In genomic region chr4:146061610-146062324, GRCh38 we compare ENCODE assay signal across 22 cellular contexts.
DNase-seq lines count a peak whose midpoint lies in the region; ATAC-seq, FAIRE-seq and TF ChIP-seq lines count a peak whose summit lies in the region.
"Had no signal": no experiment of that assay in that cellular context is flagged by ENCODE, and none has a peak within 500 bp of the region (broad histone marks: within the 10 kb centered on the region; RNA-seq: fewer than 3 reads in every experiment).

No MANE protein-coding gene starts in this region.

- 35 to 39% methylated on average over 4 of the region's 4 CpGs for WGBS in GM23248 (ENCODE audit: low coverage in 1 of 2, low lambda C conversion rate in 2 of 2, missing lambda C conversion rate in 2 of 2), 2 experiments

- intact Hi-C loops in activated B cell treated with CpG ODN at 0.5 μM for 24 hours (cut with micrococcal nuclease): loop anchor here (2.0 to 10.0 kb wide), 3 partner anchors 15 to 327 kb away; no protein-coding TSS in a partner anchor

- in situ Hi-C loops in GM23248 (cut with MboI): no loop called here

- no peaks in the 10 kb centered on the region for H3K79me2 ChIP-seq in MM.1S (ENCODE audit: low read length)
- no peaks in the 10 kb centered on the region for H3K79me2 ChIP-seq in GM23248 (ENCODE audit: insufficient read depth)

- H3K36me3 Mint-ChIP-seq in activated B cell treated with CpG ODN at 0.5 μM for 24 hours (ENCODE audit: low read depth) (no peaks in the 10 kb centered on the region), type B pancreatic cell (no peaks in the 10 kb centered on the region)
- H3K36me3 Mint-ChIP-seq: CD14-positive monocyte had no signal

- ATAC-seq in activated B cell treated with CpG ODN at 0.5 μM for 24 hours (ENCODE audit: low read depth) (no peak), HG02981 (IDR thresholded peaks at IDR 0.05; ENCODE audit: unreplicated experiment) (no peak)
- ATAC-seq: HCT116 had no signal

- no peak for TF ChIP-seq POLR2A in GM12892 (IDR thresholded peaks at IDR 0.05; ENCODE audit: low read depth, low read length)

- H3K9me3 ChIP-seq in MM.1S (replicated peaks; ENCODE audit: insufficient read depth, low read length) (no peaks in the 10 kb centered on the region), GM23248 (ENCODE audit: low read depth) (no peaks in the 10 kb centered on the region)
- H3K9me3 ChIP-seq: SJCRH30 had no signal

- DNase-seq in GM12892 (ENCODE audit: insufficient read length): no peak
- DNase-seq in MM.1S: no peak
- no peak for DNase-seq in activated B cell treated with CpG ODN at 0.5 μM for 24 hours
- peak; percentile 27 for DNase-seq in putamen (ENCODE audit: low spot score)
- DNase-seq in GM23248: no peak
- no peak for DNase-seq in RWPE1 (ENCODE audit: low spot score)
- no peak for DNase-seq in type B pancreatic cell (ENCODE audit: extremely low spot score, unreplicated experiment)
- DNase-seq: ACHN, DMS 273 treated with DMSO at 0.1 percent for 48 hours, DND-41, NCI-H1105 treated with DMSO at 0.1 percent for 48 hours, NCI-H1694, NCI-H2107, NCI-H510A, NCI-H748 treated with DMSO at 0.1 percent for 48 hours, PC-9, SJCRH30 had no signal

- H3K9me3 Mint-ChIP-seq in activated B cell treated with CpG ODN at 0.5 μM for 24 hours: no peaks in the 10 kb centered on the region
- H3K9me3 Mint-ChIP-seq in type B pancreatic cell: no peaks in the 10 kb centered on the region
- H3K9me3 Mint-ChIP-seq: T-helper 1 cell treated with Interleukin-12 subunit alpha and Interleukin-12 subunit beta and Interleukin-4 antibody, amounts not matched to agents 30 μg/mL and 1 μg/mL, for 36 hours had no signal

- no peak overlapping the region for H3K9ac ChIP-seq in MM.1S (ENCODE audit: low read length)
- H3K9ac ChIP-seq in GM23248: no peak overlapping the region

- H3K27me3 ChIP-seq in MM.1S (replicated peaks; ENCODE audit: insufficient read depth, low read length) (no peaks in the 10 kb centered on the region), GM23248 (replicated peaks; ENCODE audit: insufficient read depth) (0 out of 2 replicates have a peak, but pooled peaks cover 2% of the 10 kb centered on the region)
- H3K27me3 ChIP-seq: SJCRH30 had no signal

- H4K20me1 ChIP-seq in MM.1S (ENCODE audit: insufficient read depth, low read length): no peaks in the 10 kb centered on the region
- no peaks in the 10 kb centered on the region for H4K20me1 ChIP-seq in GM23248 (ENCODE audit: insufficient read depth)

- no peaks in the 10 kb centered on the region for H3K27me3 Mint-ChIP-seq in activated B cell treated with CpG ODN at 0.5 μM for 24 hours
- peaks cover 9% of the 10 kb centered on the region for H3K27me3 Mint-ChIP-seq in type B pancreatic cell

- H3K4me1 ChIP-seq in MM.1S (ENCODE audit: low read length) (peaks cover 48% of the 10 kb centered on the region), GM23248 (ENCODE audit: insufficient read depth) (no peaks in the 10 kb centered on the region)
- H3K4me1 ChIP-seq: SJCRH30 had no signal

- H3K4me2 ChIP-seq in MM.1S (ENCODE audit: low read depth, low read length): no peak overlapping the region
- H3K4me2 ChIP-seq in GM23248 (ENCODE audit: unreplicated experiment): no peak overlapping the region
- H3K4me2 ChIP-seq: PC-9 had no signal

- H3K27ac Mint-ChIP-seq in activated B cell treated with CpG ODN at 0.5 μM for 24 hours (peak overlapping the region; percentile 9), type B pancreatic cell (no peak overlapping the region)
- H3K27ac Mint-ChIP-seq: T-helper 1 cell treated with Interleukin-12 subunit alpha and Interleukin-12 subunit beta and Interleukin-4 antibody, amounts not matched to agents 30 μg/mL and 1 μg/mL, for 36 hours had no signal

- H3K27ac ChIP-seq in MM.1S (ENCODE audit: low read length) (no peak overlapping the region), GM23248 (no peak overlapping the region), RWPE1 (no peak overlapping the region)
- H3K27ac ChIP-seq: PC-9, SJCRH30 had no signal

- H3K36me3 ChIP-seq in MM.1S (replicated peaks; ENCODE audit: insufficient read depth, low read length): no peaks in the 10 kb centered on the region
- H3K36me3 ChIP-seq in GM23248 (ENCODE audit: low read depth): no peaks in the 10 kb centered on the region
- H3K36me3 ChIP-seq: SJCRH30 had no signal

- peaks cover 31% of the 10 kb centered on the region for H3K4me1 Mint-ChIP-seq in activated B cell treated with CpG ODN at 0.5 μM for 24 hours
- H3K4me1 Mint-ChIP-seq in type B pancreatic cell (ENCODE audit: unreplicated experiment): no peaks in the 10 kb centered on the region

- peak; percentile 86 for FAIRE-seq in GM12892 (lab: Jason Lieb, UNC)
- FAIRE-seq: G401.6 had no signal

- POLR2A ChIA-PET in activated B cell treated with CpG ODN at 0.5 μM for 24 hours (lab: Charles Lee) (interaction anchor here (0.8 kb wide), 1 partner anchor 124 kb away, joined by 4 read pairs; no protein-coding TSS in a partner anchor), RWPE1 (lab: Yijun Ruan, JAX; ENCODE audit: low non-redundant PET) (no interaction called here)

- H2AFZ ChIP-seq in MM.1S (ENCODE audit: low read length) (peak overlapping the region; percentile 20), GM23248 (no peak overlapping the region)
- H2AFZ ChIP-seq: PC-9 had no signal

- H3F3A ChIP-seq in MM.1S (ENCODE audit: insufficient read depth, low read length) (peaks cover 7% of the 10 kb centered on the region; the same call in 1 of the 2 replicates), GM23248 (ENCODE audit: insufficient read depth) (no peaks in the 10 kb centered on the region)

- CTCF ChIA-PET in activated B cell treated with CpG ODN at 0.5 μM for 24 hours (lab: Charles Lee) (no interaction called here), RWPE1 (lab: Yijun Ruan, JAX) (no interaction called here)

- no peak overlapping the region for H3K4me3 Mint-ChIP-seq in activated B cell treated with CpG ODN at 0.5 μM for 24 hours
- H3K4me3 Mint-ChIP-seq in type B pancreatic cell: no peak overlapping the region
- H3K4me3 Mint-ChIP-seq: CD14-positive monocyte; T-helper 1 cell treated with Interleukin-12 subunit alpha and Interleukin-12 subunit beta and Interleukin-4 antibody, amounts not matched to agents 30 μg/mL and 1 μg/mL, for 36 hours had no signal

- H3K4me3 ChIP-seq in MM.1S (ENCODE audit: low read length) (no peak overlapping the region), GM23248 (no peak overlapping the region)
- H3K4me3 ChIP-seq: PC-9, SJCRH30 had no signal

- no peaks in the 10 kb centered on the region for H3K9me2 ChIP-seq in MM.1S (replicated peaks; ENCODE audit: insufficient read depth, low read length)
- no peaks in the 10 kb centered on the region for H3K9me2 ChIP-seq in GM23248 (ENCODE audit: insufficient read depth)

- TF ChIP-seq CTCF in MM.1S (IDR thresholded peaks at IDR 0.05; ENCODE audit: low read length): no peak
- no peak for TF ChIP-seq CTCF in activated B cell treated with CpG ODN at 0.5 μM for 24 hours (IDR thresholded peaks at IDR 0.05)
- TF ChIP-seq CTCF in RWPE1 (conservative IDR thresholded peaks at IDR 0.05; ENCODE audit: low read depth): no peak
- no peak for TF ChIP-seq CTCF in type B pancreatic cell (conservative IDR thresholded peaks at IDR 0.05)
